Comparison of ENCODE assay signal across 8 cellular contexts in the genomic region with DNA sequence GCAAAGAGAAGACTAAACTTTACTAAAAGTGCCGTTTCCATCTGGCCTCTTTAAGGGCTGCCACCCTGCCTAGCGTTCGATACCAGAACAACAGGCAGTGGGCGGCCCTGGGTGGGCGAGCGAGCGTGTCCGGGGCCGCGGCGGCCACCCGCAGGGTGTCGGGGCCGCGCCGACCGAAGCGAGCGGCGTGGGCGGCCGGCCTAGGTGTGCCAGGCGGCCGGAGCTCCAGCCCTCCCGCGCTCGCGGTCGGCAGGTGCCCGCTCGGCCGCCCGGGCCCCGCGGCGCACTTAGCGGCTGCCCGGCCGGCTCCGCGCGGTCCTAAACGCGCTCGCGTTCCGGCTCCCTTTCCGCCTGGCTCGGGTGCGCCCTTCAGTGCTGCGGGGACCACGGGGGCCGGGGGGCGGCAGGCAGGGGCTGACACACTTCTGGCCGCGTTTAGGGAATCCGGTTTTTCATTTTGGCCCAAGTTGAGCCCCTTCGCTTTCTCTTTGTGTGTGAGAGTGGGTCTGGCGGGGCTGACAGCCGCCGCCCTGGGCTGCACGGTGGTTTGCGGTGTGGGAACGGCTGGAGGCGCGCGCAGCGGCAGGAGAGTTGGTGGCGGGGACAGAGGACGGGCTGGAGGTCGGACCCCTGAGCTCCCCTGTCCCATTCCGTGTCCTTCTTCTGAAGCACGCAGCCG. TPM values are rescaled to one million over a fixed set of nuclear protein-coding genes. Genes with fewer than 3 reads are reported as not detected.
DNase-seq lines count a peak whose midpoint lies in the region; ATAC-seq and TF ChIP-seq lines count a peak whose summit lies in the region.

No MANE protein-coding gene starts in this region.

- no peaks in the 10 kb centered on the region for H3K36me3 ChIP-seq in OCI-LY3 (replicated peaks; ENCODE audit: low read depth, low read length)

- peaks cover 11% of the 10 kb centered on the region for H3K4me1 ChIP-seq in OCI-LY3 (ENCODE audit: low read length)

- H2AFZ ChIP-seq in OCI-LY3 (ENCODE audit: low read depth, low read length), result peak overlapping the region; percentile 81

- H3K9me3 Mint-ChIP-seq in activated naive CD8-positive, alpha-beta T cell treated with anti-CD3 and anti-CD28 coated beads, Interleukin-2, amount 10 ng/mL, durations not matched to agents 7 days and 5 days, result no peaks in the 10 kb centered on the region

- peaks cover 33% of the 10 kb centered on the region for H3K4me1 Mint-ChIP-seq in activated naive CD8-positive, alpha-beta T cell treated with anti-CD3 and anti-CD28 coated beads, Interleukin-2, amount 10 ng/mL, durations not matched to agents 7 days and 5 days

- no peaks in the 10 kb centered on the region for H3K9me3 ChIP-seq in OCI-LY3 (ENCODE audit: insufficient read depth, low read length)

- peak; percentile 37 for DNase-seq in stimulated activated CD4-positive, alpha-beta T cell treated with anti-CD3 and anti-CD28 coated beads, Interleukin-12 subunit alpha, Interleukin-12 subunit beta, amount 100 ng/mL, for 4 hours
- DNase-seq in stimulated activated CD4-positive, alpha-beta T cell treated with anti-CD3 and anti-CD28 coated beads, Interleukin-1b, Interleukin-23, amount 100 ng/mL, for 48 hours, result no peak
- DNase-seq in activated naive CD8-positive, alpha-beta T cell treated with anti-CD3 and anti-CD28 coated beads, Interleukin-2, amount 10 ng/mL, durations not matched to agents 7 days and 5 days, result peak; percentile 66
- DNase-seq in hepatic stellate cell (ENCODE audit: low spot score) (peak; percentile 59), retina (peak; percentile 88)

- H3K27ac Mint-ChIP-seq in activated naive CD8-positive, alpha-beta T cell treated with anti-CD3 and anti-CD28 coated beads, Interleukin-2, amount 10 ng/mL, durations not matched to agents 7 days and 5 days, result no peak overlapping the region

- H3K9ac ChIP-seq in OCI-LY3 (ENCODE audit: low read length), result peak overlapping the region; percentile 33

- H3K4me2 ChIP-seq in OCI-LY3 (ENCODE audit: low read length), result peak overlapping the region; percentile 93

- H3K36me3 Mint-ChIP-seq in activated naive CD8-positive, alpha-beta T cell treated with anti-CD3 and anti-CD28 coated beads, Interleukin-2, amount 10 ng/mL, durations not matched to agents 7 days and 5 days, result no peaks in the 10 kb centered on the region

- H3K4me3 ChIP-seq in OCI-LY3 (ENCODE audit: low read length), result peak overlapping the region; percentile 79

- ATAC-seq in HG02763 (IDR thresholded peaks at IDR 0.05; ENCODE audit: unreplicated experiment), result peak; percentile 31
- no peak for ATAC-seq in activated naive CD8-positive, alpha-beta T cell treated with anti-CD3 and anti-CD28 coated beads, Interleukin-2, amount 10 ng/mL, durations not matched to agents 7 days and 5 days (ENCODE audit: low read depth)
- no peak for ATAC-seq in GM21576 (IDR thresholded peaks at IDR 0.05; ENCODE audit: unreplicated experiment)

- POLR2A ChIA-PET in activated naive CD8-positive, alpha-beta T cell treated with anti-CD3 and anti-CD28 coated beads, Interleukin-2, amount 10 ng/mL, durations not matched to agents 7 days and 5 days (lab: Charles Lee), result interaction anchor here (2.2 kb wide), 1 partner anchor 70 kb away, joined by 5 read pairs; the partner anchor contains the start of gene MICU2

- no peaks in the 10 kb centered on the region for H4K20me1 ChIP-seq in OCI-LY3 (ENCODE audit: insufficient read depth, low read length)

- H3K79me2 ChIP-seq in OCI-LY3 (ENCODE audit: low read length), result no peaks in the 10 kb centered on the region

- H3K27ac ChIP-seq in OCI-LY3 (ENCODE audit: low read length), result no peak overlapping the region

- H3K27me3 ChIP-seq in OCI-LY3 (ENCODE audit: low read depth, low read length), result peaks cover 55% of the 10 kb centered on the region

- H3K27me3 Mint-ChIP-seq in activated naive CD8-positive, alpha-beta T cell treated with anti-CD3 and anti-CD28 coated beads, Interleukin-2, amount 10 ng/mL, durations not matched to agents 7 days and 5 days, result peaks cover 63% of the 10 kb centered on the region

- no peak for TF ChIP-seq CTCF in OCI-LY3 (IDR thresholded peaks at IDR 0.05; ENCODE audit: low read depth, low read length)

- H3K4me3 Mint-ChIP-seq in activated naive CD8-positive, alpha-beta T cell treated with anti-CD3 and anti-CD28 coated beads, Interleukin-2, amount 10 ng/mL, durations not matched to agents 7 days and 5 days, result peak overlapping the region; percentile 77

RNA-seq across cellular contexts. Expression of gene FGF9, which starts 2.9 kb away (rescaled TPM):
- total RNA-seq in activated naive CD8-positive, alpha-beta T cell treated with anti-CD3 and anti-CD28 coated beads, Interleukin-2, amount 10 ng/mL, durations not matched to agents 7 days and 5 days, result 1 to 10 TPM; 1.9 to 2.6 TPM
